ENCODE assay signal across 8 cellular contexts in the genomic region with DNA sequence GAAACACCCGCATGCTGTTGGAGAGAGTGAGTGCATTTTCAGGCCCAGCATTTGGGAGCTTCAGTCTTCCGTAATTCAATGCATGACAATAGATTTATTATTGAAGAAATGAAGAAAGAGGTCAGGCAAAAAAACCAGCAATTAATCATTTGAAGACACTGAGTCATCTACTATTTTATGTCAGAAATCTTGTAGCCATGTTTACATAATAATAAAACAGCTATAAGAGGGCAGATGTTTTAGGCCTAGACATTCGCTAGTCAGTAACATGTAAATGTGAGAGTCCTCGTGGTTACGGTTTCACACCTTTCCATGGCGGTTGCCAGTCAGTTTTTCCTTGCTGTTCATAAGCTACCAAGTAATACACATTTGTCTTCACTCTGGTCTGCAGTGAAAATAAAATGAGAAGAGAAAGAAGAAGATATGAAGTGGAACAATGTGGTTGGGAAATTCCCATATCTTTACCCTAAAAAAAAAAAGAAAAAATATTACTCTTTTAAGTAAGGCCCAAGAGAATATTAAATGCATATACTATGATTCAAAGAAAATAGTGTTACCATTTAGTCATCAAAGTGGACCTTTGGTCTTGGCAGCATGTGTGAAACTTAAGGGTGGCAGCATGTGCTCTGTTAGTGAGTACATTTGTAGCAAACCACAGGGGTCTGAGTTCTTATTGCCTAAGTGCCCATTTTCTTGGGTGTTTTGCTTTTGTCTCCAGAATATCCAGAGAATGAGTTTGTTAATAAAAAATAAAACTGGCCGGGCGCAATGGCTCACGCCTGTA.
DNase-seq lines count a peak whose midpoint lies in the region; ATAC-seq and TF ChIP-seq lines count a peak whose summit lies in the region.

No MANE protein-coding gene starts in this region.

- H3K27me3 Mint-ChIP-seq in activated CD8-positive, alpha-beta memory T cell treated with anti-CD3 and anti-CD28 coated beads, Interleukin-2, amount 10 ng/mL, durations not matched to agents 7 days and 5 days = peaks cover 6% of the 10 kb centered on the region

- no peak overlapping the region for H2BK5ac ChIP-seq in mesendoderm (ENCODE audit: low read length)

- no peak overlapping the region for H4K5ac ChIP-seq in mesendoderm (ENCODE audit: low read length)

- POLR2A ChIA-PET in AG04449 (lab: Yijun Ruan, JAX) = no interaction called here

- H3K27ac ChIP-seq in mesendoderm (ENCODE audit: low read depth, low read length) = no peak overlapping the region
- H3K27ac ChIP-seq in prostate gland = no peak overlapping the region

- H3K4me3 ChIP-seq in AG04449 (ENCODE audit: low read depth, low read length) (no peak overlapping the region), mesendoderm (ENCODE audit: low read length) (no peak overlapping the region), prostate gland (no peak overlapping the region)

- peak overlapping the region; percentile 40 for H3K27ac Mint-ChIP-seq in activated CD8-positive, alpha-beta memory T cell treated with anti-CD3 and anti-CD28 coated beads, Interleukin-2, amount 10 ng/mL, durations not matched to agents 7 days and 5 days

- peak overlapping the region; percentile 89 for H3K4ac ChIP-seq in mesendoderm (ENCODE audit: low read depth, low read length)

- no peaks in the 10 kb centered on the region for H3K36me3 ChIP-seq in mesendoderm (ENCODE audit: control insufficient read depth, insufficient read depth, low read length)
- no peaks in the 10 kb centered on the region for H3K36me3 ChIP-seq in prostate gland

- no peaks in the 10 kb centered on the region for H3K79me2 ChIP-seq in mesendoderm (ENCODE audit: control insufficient read depth, insufficient read depth, low read length)

- H3K9me3 Mint-ChIP-seq in activated CD8-positive, alpha-beta memory T cell treated with anti-CD3 and anti-CD28 coated beads, Interleukin-2, amount 10 ng/mL, durations not matched to agents 7 days and 5 days (ENCODE audit: low read depth) = no peaks in the 10 kb centered on the region

- peaks cover 4% of the 10 kb centered on the region for H3K4me1 ChIP-seq in mesendoderm (ENCODE audit: control insufficient read depth, low read depth, low read length)
- no peaks in the 10 kb centered on the region for H3K4me1 ChIP-seq in prostate gland (replicated peaks)

- H3K9ac ChIP-seq in mesendoderm (ENCODE audit: low read length) = no peak overlapping the region

- no peak overlapping the region for H3K23ac ChIP-seq in mesendoderm (ENCODE audit: low read length)

- DNase-seq in AG04449 (ENCODE audit: low read depth, low spot score) (peak; percentile 69), mesendoderm (no peak), HK-2 (ENCODE audit: unreplicated experiment) (no peak), prostate gland (ENCODE audit: low spot score) (no peak), AG08396 (ENCODE audit: low spot score) (no peak)
- DNase-seq in activated CD8-positive, alpha-beta memory T cell treated with anti-CD3 and anti-CD28 coated beads, Interleukin-2, amount 10 ng/mL, durations not matched to agents 7 days and 5 days = peak; percentile 86

- H2BK15ac ChIP-seq in mesendoderm (replicated peaks; ENCODE audit: low read depth) = peak overlapping the region; percentile 25

- no peak overlapping the region for H3K4me2 ChIP-seq in mesendoderm (ENCODE audit: low read length)

- H3K4me3 Mint-ChIP-seq in activated CD8-positive, alpha-beta memory T cell treated with anti-CD3 and anti-CD28 coated beads, Interleukin-2, amount 10 ng/mL, durations not matched to agents 7 days and 5 days = no peak overlapping the region

- TF ChIP-seq POLR2A in prostate gland (IDR thresholded peaks at IDR 0.05) = no peak

- intact Hi-C loops in prostate gland (cut with DNase I) = no loop called here

- no peak overlapping the region for H4K8ac ChIP-seq in mesendoderm (ENCODE audit: low read depth, low read length)

- H3K79me1 ChIP-seq in mesendoderm (ENCODE audit: low read length) = no peaks in the 10 kb centered on the region

- no CpG with 5 or more reads among the region's 9 CpGs for WGBS in mesendoderm (ENCODE audit: extremely low coverage, insufficient coverage, low lambda C conversion rate)
- WGBS in prostate gland = 84% methylated on average over 9 of the region's 9 CpGs

- H3K56ac ChIP-seq in mesendoderm (ENCODE audit: low read length) = no peak overlapping the region

- H2BK120ac ChIP-seq in mesendoderm (ENCODE audit: low read depth, low read length) = no peak overlapping the region

- no peaks in the 10 kb centered on the region for H3K9me3 ChIP-seq in prostate gland

- no peaks in the 10 kb centered on the region for H3K27me3 ChIP-seq in mesendoderm (ENCODE audit: insufficient read depth, low read length, poor library complexity)
- no peaks in the 10 kb centered on the region for H3K27me3 ChIP-seq in prostate gland (replicated peaks; ENCODE audit: insufficient read depth)

- no peaks in the 10 kb centered on the region for H3K36me3 Mint-ChIP-seq in activated CD8-positive, alpha-beta memory T cell treated with anti-CD3 and anti-CD28 coated beads, Interleukin-2, amount 10 ng/mL, durations not matched to agents 7 days and 5 days

- H3K4me1 Mint-ChIP-seq in activated CD8-positive, alpha-beta memory T cell treated with anti-CD3 and anti-CD28 coated beads, Interleukin-2, amount 10 ng/mL, durations not matched to agents 7 days and 5 days = peaks cover 40% of the 10 kb centered on the region

- H3K18ac ChIP-seq in mesendoderm (ENCODE audit: low read length) = no peak overlapping the region

- peak; percentile 83 for ATAC-seq in GM19395 (IDR thresholded peaks at IDR 0.05; ENCODE audit: unreplicated experiment)
- ATAC-seq in HG03442 (IDR thresholded peaks at IDR 0.05; ENCODE audit: unreplicated experiment) = peak; percentile 91
- ATAC-seq in activated CD8-positive, alpha-beta memory T cell treated with anti-CD3 and anti-CD28 coated beads, Interleukin-2, amount 10 ng/mL, durations not matched to agents 7 days and 5 days = peak; percentile 80

- no peak overlapping the region for H2AK5ac ChIP-seq in mesendoderm (ENCODE audit: low read length)

- CTCF ChIA-PET in AG04449 (lab: Yijun Ruan, JAX) = interaction anchor here (1.0 kb wide), 1 partner anchor 12 kb away, joined by 4 read pairs; no protein-coding TSS in a partner anchor
- CTCF ChIA-PET in activated CD8-positive, alpha-beta memory T cell treated with anti-CD3 and anti-CD28 coated beads, Interleukin-2, amount 10 ng/mL, durations not matched to agents 7 days and 5 days (lab: Charles Lee) = interaction anchor here (1.0 kb wide), 1 partner anchor 8 kb away, joined by 4 read pairs; no protein-coding TSS in a partner anchor

- TF ChIP-seq CTCF in AG04449 (IDR thresholded peaks at IDR 0.05; ENCODE audit: insufficient read depth, low read length, missing control alignments) = no peak
- TF ChIP-seq CTCF in prostate gland (IDR thresholded peaks at IDR 0.05) = no peak

Comparison
In these comparisons a context has a peak if more than half of its experiments do, and no peak if none do; other contexts are left out.
1. DNase-seq: peak in AG04449 (single experiment) and activated CD8-positive, alpha-beta memory T cell treated with anti-CD3 and anti-CD28 coated beads, Interleukin-2, amount 10 ng/mL, durations not matched to agents 7 days and 5 days (single experiment); none in mesendoderm (single experiment), HK-2 (single experiment), prostate gland (single experiment) and AG08396 (single experiment).
2. Peak in every context shown above with its lines, with median percentiles within 50 percentile points of each other: ATAC-seq.